8 cellular contexts compared by ENCODE assay signal in genomic region chr21:41877901-41878830, GRCh38. TPM values are rescaled to one million over a fixed set of nuclear protein-coding genes. Genes with fewer than 3 reads are reported as not detected.
A peak's percentile ranks its signal among the peaks of the same experiment; 100 is the strongest.
DNase-seq lines count a peak whose midpoint lies in the region; ATAC-seq and TF ChIP-seq lines count a peak whose summit lies in the region.

No MANE protein-coding gene starts in this region.

- DNase-seq in Calu3 (peak; percentile 39), RWPE1 (ENCODE audit: low spot score) (peak; percentile 27), amniotic epithelial cell (ENCODE audit: low read depth) (peak; percentile 80), right atrium auricular region (ENCODE audit: low spot score) (no peak), retinal pigment epithelial cell (ENCODE audit: low read depth) (no peak), HPDE6-E6E7 (ENCODE audit: extremely low spot score) (no peak)

- TSS peak; percentile 74 for BruUV-seq in Calu3 (replicated peaks; lab: Mats Ljungman, UMichigan)

- POLR2A ChIA-PET in RWPE1 (lab: Yijun Ruan, JAX; ENCODE audit: low non-redundant PET), result no interaction called here

- H3K36me3 Mint-ChIP-seq in Calu3 (ENCODE audit: insufficient read depth, unreplicated experiment), result peaks cover 9% of the 10 kb centered on the region

- H3K9me3 ChIP-seq in right atrium auricular region, result no peaks in the 10 kb centered on the region

- no peaks in the 10 kb centered on the region for H3K36me3 ChIP-seq in right atrium auricular region

- H3K27ac ChIP-seq in RWPE1 (peak overlapping the region; percentile 84), right atrium auricular region (peak overlapping the region; percentile 51 to 74)

- peaks cover 0 to 5% of the 10 kb centered on the region in 2 donors for H3K4me1 ChIP-seq in right atrium auricular region

- H3K9me3 Mint-ChIP-seq in Calu3 (ENCODE audit: low read depth, unreplicated experiment), result no peaks in the 10 kb centered on the region

- H3K27ac Mint-ChIP-seq in Calu3 (ENCODE audit: unreplicated experiment), result no peak overlapping the region

- no peaks in the 10 kb centered on the region for H3K27me3 ChIP-seq in right atrium auricular region

- CTCF ChIA-PET in Calu3 (lab: Charles Lee) (no interaction called here), RWPE1 (lab: Yijun Ruan, JAX) (interaction anchor here (0.6 to 1.1 kb wide), 4 partner anchors 19 to 239 kb away, joined by 3 to 6 read pairs (median 3); no protein-coding TSS in a partner anchor)

- peak overlapping the region; percentile 72 for H3K4me3 Mint-ChIP-seq in Calu3 (ENCODE audit: low read depth, unreplicated experiment)

- ATAC-seq in GM19452 (IDR thresholded peaks at IDR 0.05; ENCODE audit: unreplicated experiment) (peak; percentile 19), HG03571 (IDR thresholded peaks at IDR 0.05; ENCODE audit: unreplicated experiment) (peak; percentile 20)

- H3K4me1 Mint-ChIP-seq in Calu3 (ENCODE audit: low read depth, unreplicated experiment), result no peaks in the 10 kb centered on the region

- H3K4me3 ChIP-seq in right atrium auricular region (peak overlapping the region; percentile 76 to 86), retinal pigment epithelial cell (ENCODE audit: low read length) (peak overlapping the region; percentile 65)

- intact Hi-C loops in Calu3 (cut with micrococcal nuclease; ENCODE audit: unreplicated experiment), result loop anchor here (10.0 kb wide), 1 partner anchor 237 kb away; no protein-coding TSS in a partner anchor

- no peaks in the 10 kb centered on the region for H3K27me3 Mint-ChIP-seq in Calu3 (ENCODE audit: unreplicated experiment)

- TF ChIP-seq CTCF in Calu3 (IDR thresholded peaks at IDR 0.05; ENCODE audit: unreplicated experiment) (no peak), RWPE1 (conservative IDR thresholded peaks at IDR 0.05; ENCODE audit: low read depth) (no peak), right atrium auricular region (IDR thresholded peaks at IDR 0.05) (no peak), retinal pigment epithelial cell (conservative IDR thresholded peaks at IDR 0.05; ENCODE audit: low read depth, low read length) (no peak)

RNA-seq across cellular contexts. Expression of gene PRDM15, which starts 1.0 kb away (rescaled TPM):
- 10.1 and 10.4 TPM in 2 replicates for total RNA-seq in Calu3 (2022)
- 1 to 10 TPM; 2.6 to 4.2 TPM for total RNA-seq in right atrium auricular region

Comparison
In these comparisons a context has a peak if more than half of its experiments do, and no peak if none do; other contexts are left out.
1. DNase-seq: peak in Calu3 (single experiment), RWPE1 (single experiment) and amniotic epithelial cell (single experiment); none in right atrium auricular region (single experiment), retinal pigment epithelial cell (single experiment) and HPDE6-E6E7 (single experiment).